In genomic region chr18:4549164-4549920, GRCh38 we compare ENCODE assay signal across 26 cellular contexts.
"Had no signal": no experiment of that assay in that cellular context is flagged by ENCODE, and none has a peak within 500 bp of the region (broad histone marks: within the 10 kb centered on the region; RNA-seq: fewer than 3 reads in every experiment).

No MANE protein-coding gene starts in this region.

- H3K36me3 Mint-ChIP-seq: activated naive CD4-positive, alpha-beta T cell treated with anti-CD3 and anti-CD28 coated beads, Interleukin-2, amount 50 U/mL, for 24 hours; brain had no signal

- H3K27ac Mint-ChIP-seq: activated CD8-positive, alpha-beta T cell treated with anti-CD3 and anti-CD28 coated beads for 36 hours; activated naive CD4-positive, alpha-beta T cell treated with anti-CD3 and anti-CD28 coated beads, Interleukin-2, amount 50 U/mL, for 24 hours had no signal

- H3K27me3 Mint-ChIP-seq: activated CD8-positive, alpha-beta T cell treated with anti-CD3 and anti-CD28 coated beads for 36 hours; activated naive CD4-positive, alpha-beta T cell treated with anti-CD3 and anti-CD28 coated beads, Interleukin-2, amount 50 U/mL, for 24 hours; brain; central memory CD8-positive, alpha-beta T cell had no signal

- H3K4me3 Mint-ChIP-seq: activated CD8-positive, alpha-beta T cell treated with anti-CD3 and anti-CD28 coated beads for 36 hours; activated naive CD4-positive, alpha-beta T cell treated with anti-CD3 and anti-CD28 coated beads, Interleukin-2, amount 50 U/mL, for 24 hours; brain; central memory CD8-positive, alpha-beta T cell had no signal

- H3K27me3 ChIP-seq: ascending aorta had no signal

- H3K4me1 Mint-ChIP-seq: activated naive CD4-positive, alpha-beta T cell treated with anti-CD3 and anti-CD28 coated beads, Interleukin-2, amount 50 U/mL, for 24 hours; brain; central memory CD8-positive, alpha-beta T cell had no signal

- H3K4me1 ChIP-seq: ascending aorta had no signal

- H3K9me3 ChIP-seq: ascending aorta had no signal

- H3K4me3 ChIP-seq: ascending aorta, SK-N-MC had no signal

- H3K36me3 ChIP-seq: ascending aorta had no signal

- H3K27ac ChIP-seq: ascending aorta, SK-N-MC had no signal

- ATAC-seq: activated CD4-positive, CD25-positive, alpha-beta regulatory T cell treated with anti-CD3 and anti-CD28 coated beads, Interleukin-2, amount 50 U/mL, for 24 hours; activated CD8-positive, alpha-beta T cell treated with anti-CD3 and anti-CD28 coated beads for 36 hours; Panc1; Right ventricle myocardium inferior had no signal

- DNase-seq: activated CD4-positive, alpha-beta T cell treated with anti-CD3 and anti-CD28 coated beads for 4 hours; activated CD8-positive, alpha-beta memory T cell treated with anti-CD3 and anti-CD28 coated beads, Interleukin-2, amount 50 U/mL, for 4 hours; activated CD8-positive, alpha-beta T cell treated with anti-CD3 and anti-CD28 coated beads for 36 hours; activated naive CD4-positive, alpha-beta T cell; amniotic stem cell; Kasumi-1; KBM-7; NCI-H1048; NCI-H146; NCI-H187 treated with DMSO at 0.1 percent for 48 hours; NCI-H2081 treated with DMSO at 0.1 percent for 48 hours; NCI-H226; NCI-H510A; NCI-H526 treated with DMSO at 0.1 percent for 48 hours; NK-92 treated with Interleukin-12 subunit alpha and Interleukin-12 subunit beta, amount 100 ng/mL, for 24 hours; OCI-M1; RPMI8226; T-helper 1 cell had no signal
